1 cellular context compared by ENCODE assay signal in the genomic region with DNA sequence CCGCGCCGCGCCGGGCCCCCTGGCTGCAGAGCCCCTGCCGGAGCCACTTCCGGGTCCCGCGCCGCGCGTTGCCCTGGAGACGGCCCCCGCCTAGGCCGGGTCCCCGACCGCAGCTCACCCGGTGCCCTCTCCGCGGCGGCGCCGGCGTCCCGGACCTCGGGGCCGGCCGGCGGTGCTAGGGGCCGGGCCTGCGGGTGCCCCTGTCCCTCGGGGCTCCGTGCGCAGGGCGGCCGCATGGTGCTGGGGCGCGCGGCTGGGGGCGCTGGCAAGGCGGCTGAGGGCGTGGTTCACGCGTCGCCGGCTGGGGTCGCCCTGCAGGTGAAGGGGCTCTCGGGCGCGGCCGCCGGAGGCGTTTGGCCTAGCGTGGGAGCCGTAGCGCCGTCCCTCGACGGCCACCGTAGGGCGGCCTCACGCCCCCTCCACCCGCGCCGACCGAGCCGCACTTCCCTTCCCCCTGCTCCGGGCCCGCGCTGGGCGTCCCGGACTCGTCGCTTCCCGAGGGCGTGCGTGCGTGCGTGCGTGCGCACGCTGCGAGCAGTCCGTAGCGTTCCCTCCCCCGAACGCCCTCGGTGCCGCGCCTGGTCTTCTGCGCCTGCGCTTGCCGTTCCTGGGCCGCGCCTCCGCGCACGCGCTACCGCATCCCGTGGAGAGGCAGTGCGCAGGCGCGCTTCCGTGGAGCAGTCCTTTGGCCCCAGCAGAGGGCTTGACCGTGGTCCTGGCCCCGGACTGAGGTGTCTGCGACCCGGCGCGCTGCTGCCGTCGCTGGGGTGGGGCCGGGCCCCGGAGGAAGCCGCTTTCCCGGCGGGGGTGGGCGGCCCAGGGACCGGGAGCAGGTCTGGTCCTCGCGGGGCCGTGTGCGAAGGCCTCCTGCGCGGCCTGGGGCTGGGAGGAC.
TF ChIP-seq lines count a peak whose summit lies in the region.

A gene with protein sequence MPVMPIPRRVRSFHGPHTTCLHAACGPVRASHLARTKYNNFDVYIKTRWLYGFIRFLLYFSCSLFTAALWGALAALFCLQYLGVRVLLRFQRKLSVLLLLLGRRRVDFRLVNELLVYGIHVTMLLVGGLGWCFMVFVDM (minus strand): TSS at position 509 of the 892 bp plus-strand sequence. CDS start 1,975 bp downstream, outside the sequence.

TF ChIP-seq in K562, 482 proteins besides CTCF, POLR2A, EP300 and RAD21 (continued from another document and continues in another):
- TF ChIP-seq, protein P1, sequence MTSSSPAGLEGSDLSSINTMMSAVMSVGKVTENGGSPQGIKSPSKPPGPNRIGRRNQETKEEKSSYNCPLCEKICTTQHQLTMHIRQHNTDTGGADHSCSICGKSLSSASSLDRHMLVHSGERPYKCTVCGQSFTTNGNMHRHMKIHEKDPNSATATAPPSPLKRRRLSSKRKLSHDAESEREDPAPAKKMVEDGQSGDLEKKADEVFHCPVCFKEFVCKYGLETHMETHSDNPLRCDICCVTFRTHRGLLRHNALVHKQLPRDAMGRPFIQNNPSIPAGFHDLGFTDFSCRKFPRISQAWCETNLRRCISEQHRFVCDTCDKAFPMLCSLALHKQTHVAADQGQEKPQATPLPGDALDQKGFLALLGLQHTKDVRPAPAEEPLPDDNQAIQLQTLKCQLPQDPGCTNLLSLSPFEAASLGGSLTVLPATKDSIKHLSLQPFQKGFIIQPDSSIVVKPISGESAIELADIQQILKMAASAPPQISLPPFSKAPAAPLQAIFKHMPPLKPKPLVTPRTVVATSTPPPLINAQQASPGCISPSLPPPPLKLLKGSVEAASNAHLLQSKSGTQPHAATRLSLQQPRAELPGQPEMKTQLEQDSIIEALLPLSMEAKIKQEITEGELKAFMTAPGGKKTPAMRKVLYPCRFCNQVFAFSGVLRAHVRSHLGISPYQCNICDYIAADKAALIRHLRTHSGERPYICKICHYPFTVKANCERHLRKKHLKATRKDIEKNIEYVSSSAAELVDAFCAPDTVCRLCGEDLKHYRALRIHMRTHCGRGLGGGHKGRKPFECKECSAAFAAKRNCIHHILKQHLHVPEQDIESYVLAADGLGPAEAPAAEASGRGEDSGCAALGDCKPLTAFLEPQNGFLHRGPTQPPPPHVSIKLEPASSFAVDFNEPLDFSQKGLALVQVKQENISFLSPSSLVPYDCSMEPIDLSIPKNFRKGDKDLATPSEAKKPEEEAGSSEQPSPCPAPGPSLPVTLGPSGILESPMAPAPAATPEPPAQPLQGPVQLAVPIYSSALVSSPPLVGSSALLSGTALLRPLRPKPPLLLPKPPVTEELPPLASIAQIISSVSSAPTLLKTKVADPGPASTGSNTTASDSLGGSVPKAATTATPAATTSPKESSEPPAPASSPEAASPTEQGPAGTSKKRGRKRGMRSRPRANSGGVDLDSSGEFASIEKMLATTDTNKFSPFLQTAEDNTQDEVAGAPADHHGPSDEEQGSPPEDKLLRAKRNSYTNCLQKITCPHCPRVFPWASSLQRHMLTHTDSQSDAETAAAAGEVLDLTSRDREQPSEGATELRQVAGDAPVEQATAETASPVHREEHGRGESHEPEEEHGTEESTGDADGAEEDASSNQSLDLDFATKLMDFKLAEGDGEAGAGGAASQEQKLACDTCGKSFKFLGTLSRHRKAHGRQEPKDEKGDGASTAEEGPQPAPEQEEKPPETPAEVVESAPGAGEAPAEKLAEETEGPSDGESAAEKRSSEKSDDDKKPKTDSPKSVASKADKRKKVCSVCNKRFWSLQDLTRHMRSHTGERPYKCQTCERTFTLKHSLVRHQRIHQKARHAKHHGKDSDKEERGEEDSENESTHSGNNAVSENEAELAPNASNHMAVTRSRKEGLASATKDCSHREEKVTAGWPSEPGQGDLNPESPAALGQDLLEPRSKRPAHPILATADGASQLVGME (CRISPR knock-in tag; IDR thresholded peaks at IDR 0.05): 0 out of 2 replicates have a peak, but pooled peaks have one; percentile 8
- no peak for TF ChIP-seq SIRT6 (IDR thresholded peaks at IDR 0.05; ENCODE audit: low read depth, low read length)
- TF ChIP-seq RBM22 (IDR thresholded peaks at IDR 0.05; ENCODE audit: low read depth, low read length, poor library complexity, severe bottlenecking): peak; percentile 82
- TF ChIP-seq ZNF24 (IDR thresholded peaks at IDR 0.05): 0 out of 2 replicates have a peak, but pooled peaks have one; percentile 13
- TF ChIP-seq SMAD1 (IDR thresholded peaks at IDR 0.05; ENCODE audit: low read depth, low read length, partially characterized antibody): peak; percentile 25
- peak; percentile 56; the same call in 1 of the 2 replicates for TF ChIP-seq ZKSCAN1 (IDR thresholded peaks at IDR 0.05; ENCODE audit: low read depth, low read length)
- TF ChIP-seq, protein P2, sequence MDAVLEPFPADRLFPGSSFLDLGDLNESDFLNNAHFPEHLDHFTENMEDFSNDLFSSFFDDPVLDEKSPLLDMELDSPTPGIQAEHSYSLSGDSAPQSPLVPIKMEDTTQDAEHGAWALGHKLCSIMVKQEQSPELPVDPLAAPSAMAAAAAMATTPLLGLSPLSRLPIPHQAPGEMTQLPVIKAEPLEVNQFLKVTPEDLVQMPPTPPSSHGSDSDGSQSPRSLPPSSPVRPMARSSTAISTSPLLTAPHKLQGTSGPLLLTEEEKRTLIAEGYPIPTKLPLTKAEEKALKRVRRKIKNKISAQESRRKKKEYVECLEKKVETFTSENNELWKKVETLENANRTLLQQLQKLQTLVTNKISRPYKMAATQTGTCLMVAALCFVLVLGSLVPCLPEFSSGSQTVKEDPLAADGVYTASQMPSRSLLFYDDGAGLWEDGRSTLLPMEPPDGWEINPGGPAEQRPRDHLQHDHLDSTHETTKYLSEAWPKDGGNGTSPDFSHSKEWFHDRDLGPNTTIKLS (IDR thresholded peaks at IDR 0.05; ENCODE audit: borderline replicate concordance, low read depth): peak; percentile 67; the same call in 1 of the 2 replicates
- TF ChIP-seq MTA1 (IDR thresholded peaks at IDR 0.05; ENCODE audit: borderline replicate concordance): no peak
- no peak for TF ChIP-seq MTA2 (IDR thresholded peaks at IDR 0.05; ENCODE audit: low read depth)
- TF ChIP-seq, protein P3, sequence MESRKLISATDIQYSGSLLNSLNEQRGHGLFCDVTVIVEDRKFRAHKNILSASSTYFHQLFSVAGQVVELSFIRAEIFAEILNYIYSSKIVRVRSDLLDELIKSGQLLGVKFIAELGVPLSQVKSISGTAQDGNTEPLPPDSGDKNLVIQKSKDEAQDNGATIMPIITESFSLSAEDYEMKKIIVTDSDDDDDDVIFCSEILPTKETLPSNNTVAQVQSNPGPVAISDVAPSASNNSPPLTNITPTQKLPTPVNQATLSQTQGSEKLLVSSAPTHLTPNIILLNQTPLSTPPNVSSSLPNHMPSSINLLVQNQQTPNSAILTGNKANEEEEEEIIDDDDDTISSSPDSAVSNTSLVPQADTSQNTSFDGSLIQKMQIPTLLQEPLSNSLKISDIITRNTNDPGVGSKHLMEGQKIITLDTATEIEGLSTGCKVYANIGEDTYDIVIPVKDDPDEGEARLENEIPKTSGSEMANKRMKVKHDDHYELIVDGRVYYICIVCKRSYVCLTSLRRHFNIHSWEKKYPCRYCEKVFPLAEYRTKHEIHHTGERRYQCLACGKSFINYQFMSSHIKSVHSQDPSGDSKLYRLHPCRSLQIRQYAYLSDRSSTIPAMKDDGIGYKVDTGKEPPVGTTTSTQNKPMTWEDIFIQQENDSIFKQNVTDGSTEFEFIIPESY (CRISPR knock-in tag; IDR thresholded peaks at IDR 0.05): no peak
- TF ChIP-seq, protein P4, sequence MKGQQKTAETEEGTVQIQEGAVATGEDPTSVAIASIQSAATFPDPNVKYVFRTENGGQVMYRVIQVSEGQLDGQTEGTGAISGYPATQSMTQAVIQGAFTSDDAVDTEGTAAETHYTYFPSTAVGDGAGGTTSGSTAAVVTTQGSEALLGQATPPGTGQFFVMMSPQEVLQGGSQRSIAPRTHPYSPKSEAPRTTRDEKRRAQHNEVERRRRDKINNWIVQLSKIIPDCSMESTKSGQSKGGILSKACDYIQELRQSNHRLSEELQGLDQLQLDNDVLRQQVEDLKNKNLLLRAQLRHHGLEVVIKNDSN (CRISPR knock-in tag; IDR thresholded peaks at IDR 0.05): peak; percentile 22; the same call in 1 of the 2 replicates
- TF ChIP-seq MAZ (CRISPR knock-in tag; conservative IDR thresholded peaks at IDR 0.05 in 1 of 2, IDR thresholded peaks at IDR 0.05 in 1 of 2): peak; percentile 80 to 93
- TF ChIP-seq SIN3A (IDR thresholded peaks at IDR 0.05; ENCODE audit: borderline replicate concordance in 2 of 2, control insufficient read depth in 1 of 2, low read depth in 2 of 2, low read length in 2 of 2): peak in 1 of 2 experiments; percentile 74; a peak in 3 of 4 replicates
- peak; percentile 97 for TF ChIP-seq GATAD2B (IDR thresholded peaks at IDR 0.05; ENCODE audit: borderline replicate concordance)
- peak; percentile 77 for TF ChIP-seq GABPB1 (CRISPR knock-in tag; IDR thresholded peaks at IDR 0.05)
- no peak for TF ChIP-seq NELFE (IDR thresholded peaks at IDR 0.05; ENCODE audit: insufficient read depth, insufficient read length)
- TF ChIP-seq KLF16 (IDR thresholded peaks at IDR 0.05): peak; percentile 90
- TF ChIP-seq ZFX (CRISPR knock-in tag; IDR thresholded peaks at IDR 0.05): peak; percentile 91
- TF ChIP-seq ILF3 (IDR thresholded peaks at IDR 0.05; ENCODE audit: borderline replicate concordance): peak; percentile 49; the same call in 1 of the 2 replicates
- TF ChIP-seq SAFB (IDR thresholded peaks at IDR 0.05; ENCODE audit: borderline replicate concordance, low read depth, low read length): 0 out of 2 replicates have a peak, but pooled peaks have one; percentile 39
- peak; percentile 89 for TF ChIP-seq KDM5B (IDR thresholded peaks at IDR 0.05; ENCODE audit: insufficient replicate concordance, low read depth, low read length)
- peak; percentile 84 for TF ChIP-seq SUPT5H (IDR thresholded peaks at IDR 0.05)
- TF ChIP-seq, protein P5, sequence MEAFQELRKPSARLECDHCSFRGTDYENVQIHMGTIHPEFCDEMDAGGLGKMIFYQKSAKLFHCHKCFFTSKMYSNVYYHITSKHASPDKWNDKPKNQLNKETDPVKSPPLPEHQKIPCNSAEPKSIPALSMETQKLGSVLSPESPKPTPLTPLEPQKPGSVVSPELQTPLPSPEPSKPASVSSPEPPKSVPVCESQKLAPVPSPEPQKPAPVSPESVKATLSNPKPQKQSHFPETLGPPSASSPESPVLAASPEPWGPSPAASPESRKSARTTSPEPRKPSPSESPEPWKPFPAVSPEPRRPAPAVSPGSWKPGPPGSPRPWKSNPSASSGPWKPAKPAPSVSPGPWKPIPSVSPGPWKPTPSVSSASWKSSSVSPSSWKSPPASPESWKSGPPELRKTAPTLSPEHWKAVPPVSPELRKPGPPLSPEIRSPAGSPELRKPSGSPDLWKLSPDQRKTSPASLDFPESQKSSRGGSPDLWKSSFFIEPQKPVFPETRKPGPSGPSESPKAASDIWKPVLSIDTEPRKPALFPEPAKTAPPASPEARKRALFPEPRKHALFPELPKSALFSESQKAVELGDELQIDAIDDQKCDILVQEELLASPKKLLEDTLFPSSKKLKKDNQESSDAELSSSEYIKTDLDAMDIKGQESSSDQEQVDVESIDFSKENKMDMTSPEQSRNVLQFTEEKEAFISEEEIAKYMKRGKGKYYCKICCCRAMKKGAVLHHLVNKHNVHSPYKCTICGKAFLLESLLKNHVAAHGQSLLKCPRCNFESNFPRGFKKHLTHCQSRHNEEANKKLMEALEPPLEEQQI (IDR thresholded peaks at IDR 0.05): no peak
- TF ChIP-seq, protein P6, sequence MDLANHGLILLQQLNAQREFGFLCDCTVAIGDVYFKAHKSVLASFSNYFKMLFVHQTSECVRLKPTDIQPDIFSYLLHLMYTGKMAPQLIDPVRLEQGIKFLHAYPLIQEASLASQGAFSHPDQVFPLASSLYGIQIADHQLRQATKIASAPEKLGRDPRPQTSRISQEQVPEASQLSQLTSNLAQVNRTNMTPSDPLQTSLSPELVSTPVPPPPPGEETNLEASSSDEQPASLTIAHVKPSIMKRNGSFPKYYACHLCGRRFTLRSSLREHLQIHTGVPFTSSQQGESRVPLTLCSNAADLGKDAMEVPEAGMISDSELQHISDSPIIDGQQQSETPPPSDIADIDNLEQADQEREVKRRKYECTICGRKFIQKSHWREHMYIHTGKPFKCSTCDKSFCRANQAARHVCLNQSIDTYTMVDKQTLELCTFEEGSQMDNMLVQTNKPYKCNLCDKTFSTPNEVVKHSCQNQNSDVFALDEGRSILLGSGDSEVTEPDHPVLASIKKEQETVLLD (IDR thresholded peaks at IDR 0.05): peak; percentile 99
- 0 out of 4 replicates have a peak, but pooled peaks of 1 of the 2 experiments have one; percentile 38 for TF ChIP-seq TBL1XR1 (IDR thresholded peaks at IDR 0.05; ENCODE audit: low read length in 2 of 2)
- TF ChIP-seq ZNF668 (CRISPR knock-in tag; IDR thresholded peaks at IDR 0.05): peak; percentile 65; the same call in 1 of the 2 replicates
- peak; percentile 85 for TF ChIP-seq NEUROD1 (IDR thresholded peaks at IDR 0.05; ENCODE audit: borderline replicate concordance, low read depth, low read length, partially characterized antibody)
- TF ChIP-seq JUND (IDR thresholded peaks at IDR 0.05; ENCODE audit: borderline replicate concordance, low read depth, low read length): no peak; the same call in 1 of the 2 replicates
- peak; percentile 69; the same call in 1 of the 3 replicates for TF ChIP-seq JUND (tag; IDR thresholded peaks at IDR 0.05; ENCODE audit: borderline replicate concordance, low read depth, low read length)
- peak; percentile 85 for TF ChIP-seq MYC (IDR thresholded peaks at IDR 0.05; ENCODE audit: low read depth, low read length)
- no peak for TF ChIP-seq MYC (CRISPR knock-in tag; IDR thresholded peaks at IDR 0.05; ENCODE audit: borderline replicate concordance, low read depth)
- no peak for TF ChIP-seq RFX7 (CRISPR knock-in tag; IDR thresholded peaks at IDR 0.05)
- TF ChIP-seq, protein P7, sequence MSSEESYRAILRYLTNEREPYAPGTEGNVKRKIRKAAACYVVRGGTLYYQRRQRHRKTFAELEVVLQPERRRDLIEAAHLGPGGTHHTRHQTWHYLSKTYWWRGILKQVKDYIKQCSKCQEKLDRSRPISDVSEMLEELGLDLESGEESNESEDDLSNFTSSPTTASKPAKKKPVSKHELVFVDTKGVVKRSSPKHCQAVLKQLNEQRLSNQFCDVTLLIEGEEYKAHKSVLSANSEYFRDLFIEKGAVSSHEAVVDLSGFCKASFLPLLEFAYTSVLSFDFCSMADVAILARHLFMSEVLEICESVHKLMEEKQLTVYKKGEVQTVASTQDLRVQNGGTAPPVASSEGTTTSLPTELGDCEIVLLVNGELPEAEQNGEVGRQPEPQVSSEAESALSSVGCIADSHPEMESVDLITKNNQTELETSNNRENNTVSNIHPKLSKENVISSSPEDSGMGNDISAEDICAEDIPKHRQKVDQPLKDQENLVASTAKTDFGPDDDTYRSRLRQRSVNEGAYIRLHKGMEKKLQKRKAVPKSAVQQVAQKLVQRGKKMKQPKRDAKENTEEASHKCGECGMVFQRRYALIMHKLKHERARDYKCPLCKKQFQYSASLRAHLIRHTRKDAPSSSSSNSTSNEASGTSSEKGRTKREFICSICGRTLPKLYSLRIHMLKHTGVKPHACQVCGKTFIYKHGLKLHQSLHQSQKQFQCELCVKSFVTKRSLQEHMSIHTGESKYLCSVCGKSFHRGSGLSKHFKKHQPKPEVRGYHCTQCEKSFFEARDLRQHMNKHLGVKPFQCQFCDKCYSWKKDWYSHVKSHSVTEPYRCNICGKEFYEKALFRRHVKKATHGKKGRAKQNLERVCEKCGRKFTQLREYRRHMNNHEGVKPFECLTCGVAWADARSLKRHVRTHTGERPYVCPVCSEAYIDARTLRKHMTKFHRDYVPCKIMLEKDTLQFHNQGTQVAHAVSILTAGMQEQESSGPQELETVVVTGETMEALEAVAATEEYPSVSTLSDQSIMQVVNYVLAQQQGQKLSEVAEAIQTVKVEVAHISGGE (CRISPR knock-in tag; IDR thresholded peaks at IDR 0.05): peak in 2 of 3 experiments; percentile 32 to 78; a peak in 3 of 6 replicates
